Comparison of ENCODE assay signal across 1 cellular context in the genomic region with DNA sequence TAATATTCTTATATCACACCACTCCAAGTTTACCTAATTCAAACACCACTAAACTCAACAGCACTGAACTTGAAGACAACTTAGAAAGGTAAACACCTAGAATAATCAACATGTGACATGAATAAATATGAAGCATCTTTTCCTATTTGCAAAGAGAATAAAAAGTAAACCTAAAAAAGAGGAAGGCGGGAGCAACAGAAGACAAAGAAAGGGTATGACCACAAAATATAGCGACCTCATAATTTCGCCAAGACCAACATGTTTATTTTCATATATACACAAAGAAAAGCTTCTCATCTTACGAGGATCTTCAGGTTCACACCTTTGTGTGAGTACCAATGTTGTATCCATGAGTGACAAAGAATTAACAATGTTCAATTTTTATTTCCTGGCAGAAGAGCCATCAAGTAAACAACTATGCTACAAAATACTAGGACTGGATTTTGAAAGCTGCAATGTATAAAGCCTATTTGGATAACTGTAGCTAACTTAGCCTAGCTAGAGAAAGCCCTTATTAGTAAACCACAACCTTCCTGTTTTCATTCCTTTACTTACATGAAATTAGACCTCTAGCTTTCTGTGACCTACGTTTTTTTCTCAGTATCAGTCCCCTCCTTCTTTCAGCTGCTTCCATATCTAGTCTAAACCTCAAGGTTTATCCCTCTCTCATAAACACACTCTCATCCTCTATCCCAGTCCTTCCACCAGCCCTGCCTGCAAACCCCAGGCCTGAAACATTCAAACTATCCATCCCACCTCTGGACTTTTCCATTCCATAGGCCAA.
TF ChIP-seq lines count a peak whose summit lies in the region.

No MANE protein-coding gene starts in this region.

TF ChIP-seq in GM12878, 131 proteins besides CTCF, POLR2A, EP300 and RAD21:
- TF ChIP-seq RUNX3 (IDR thresholded peaks at IDR 0.05; ENCODE audit: low read length) (peak; percentile 77), SREBF1 (IDR thresholded peaks at IDR 0.05; ENCODE audit: low read length) (no peak), FOXM1 (IDR thresholded peaks at IDR 0.05; ENCODE audit: low read depth, low read length) (no peak), NBN (IDR thresholded peaks at IDR 0.05) (peak; percentile 18; the same call in 1 of the 2 replicates), PAX5 (IDR thresholded peaks at IDR 0.05; ENCODE audit: borderline replicate concordance, low read depth, low read length) (no peak), HDAC6 (IDR thresholded peaks at IDR 0.05; ENCODE audit: unreplicated experiment) (no peak), YBX1 (IDR thresholded peaks at IDR 0.05) (no peak), SPI1 (IDR thresholded peaks at IDR 0.05; ENCODE audit: borderline replicate concordance, insufficient read depth, low read depth, low read length) (peak; percentile 45; the same call in 1 of the 2 replicates), CBX3 (IDR thresholded peaks at IDR 0.05; ENCODE audit: borderline replicate concordance, low read depth) (no peak), PML (IDR thresholded peaks at IDR 0.05; ENCODE audit: low read length) (no peak), MTA2 (IDR thresholded peaks at IDR 0.05; ENCODE audit: low read depth) (peak; percentile 79), RAD51 (IDR thresholded peaks at IDR 0.05) (no peak), IKZF2 (IDR thresholded peaks at IDR 0.05) (peak; percentile 50 to 56; a peak in 2 of 4 replicates), BCL11A (IDR thresholded peaks at IDR 0.05; ENCODE audit: low read depth, low read length) (0 out of 2 replicates have a peak, but pooled peaks have one; percentile 7), CBFB (IDR thresholded peaks at IDR 0.05; ENCODE audit: low read depth) (peak; percentile 26; the same call in 1 of the 2 replicates), IKZF1 (conservative IDR thresholded peaks at IDR 0.05) (peak; percentile 39; the same call in 1 of the 2 replicates), ZZZ3 (IDR thresholded peaks at IDR 0.05; ENCODE audit: control insufficient read depth, insufficient read length, low read depth) (no peak), MYC (IDR thresholded peaks at IDR 0.05; ENCODE audit: insufficient read depth, insufficient read length, insufficient replicate concordance, low read length, severe bottlenecking) (no peak), ZNF384 (IDR thresholded peaks at IDR 0.05; ENCODE audit: borderline replicate concordance, low read depth, low read length) (peak; percentile 15; the same call in 1 of the 2 replicates), WRNIP1 (IDR thresholded peaks at IDR 0.05; ENCODE audit: borderline replicate concordance, low read depth, low read length) (no peak)
- TF ChIP-seq, protein P1, sequence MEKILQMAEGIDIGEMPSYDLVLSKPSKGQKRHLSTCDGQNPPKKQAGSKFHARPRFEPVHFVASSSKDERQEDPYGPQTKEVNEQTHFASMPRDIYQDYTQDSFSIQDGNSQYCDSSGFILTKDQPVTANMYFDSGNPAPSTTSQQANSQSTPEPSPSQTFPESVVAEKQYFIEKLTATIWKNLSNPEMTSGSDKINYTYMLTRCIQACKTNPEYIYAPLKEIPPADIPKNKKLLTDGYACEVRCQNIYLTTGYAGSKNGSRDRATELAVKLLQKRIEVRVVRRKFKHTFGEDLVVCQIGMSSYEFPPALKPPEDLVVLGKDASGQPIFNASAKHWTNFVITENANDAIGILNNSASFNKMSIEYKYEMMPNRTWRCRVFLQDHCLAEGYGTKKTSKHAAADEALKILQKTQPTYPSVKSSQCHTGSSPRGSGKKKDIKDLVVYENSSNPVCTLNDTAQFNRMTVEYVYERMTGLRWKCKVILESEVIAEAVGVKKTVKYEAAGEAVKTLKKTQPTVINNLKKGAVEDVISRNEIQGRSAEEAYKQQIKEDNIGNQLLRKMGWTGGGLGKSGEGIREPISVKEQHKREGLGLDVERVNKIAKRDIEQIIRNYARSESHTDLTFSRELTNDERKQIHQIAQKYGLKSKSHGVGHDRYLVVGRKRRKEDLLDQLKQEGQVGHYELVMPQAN (conservative IDR thresholded peaks at IDR 0.05), result no peak
- TF ChIP-seq, protein P2, sequence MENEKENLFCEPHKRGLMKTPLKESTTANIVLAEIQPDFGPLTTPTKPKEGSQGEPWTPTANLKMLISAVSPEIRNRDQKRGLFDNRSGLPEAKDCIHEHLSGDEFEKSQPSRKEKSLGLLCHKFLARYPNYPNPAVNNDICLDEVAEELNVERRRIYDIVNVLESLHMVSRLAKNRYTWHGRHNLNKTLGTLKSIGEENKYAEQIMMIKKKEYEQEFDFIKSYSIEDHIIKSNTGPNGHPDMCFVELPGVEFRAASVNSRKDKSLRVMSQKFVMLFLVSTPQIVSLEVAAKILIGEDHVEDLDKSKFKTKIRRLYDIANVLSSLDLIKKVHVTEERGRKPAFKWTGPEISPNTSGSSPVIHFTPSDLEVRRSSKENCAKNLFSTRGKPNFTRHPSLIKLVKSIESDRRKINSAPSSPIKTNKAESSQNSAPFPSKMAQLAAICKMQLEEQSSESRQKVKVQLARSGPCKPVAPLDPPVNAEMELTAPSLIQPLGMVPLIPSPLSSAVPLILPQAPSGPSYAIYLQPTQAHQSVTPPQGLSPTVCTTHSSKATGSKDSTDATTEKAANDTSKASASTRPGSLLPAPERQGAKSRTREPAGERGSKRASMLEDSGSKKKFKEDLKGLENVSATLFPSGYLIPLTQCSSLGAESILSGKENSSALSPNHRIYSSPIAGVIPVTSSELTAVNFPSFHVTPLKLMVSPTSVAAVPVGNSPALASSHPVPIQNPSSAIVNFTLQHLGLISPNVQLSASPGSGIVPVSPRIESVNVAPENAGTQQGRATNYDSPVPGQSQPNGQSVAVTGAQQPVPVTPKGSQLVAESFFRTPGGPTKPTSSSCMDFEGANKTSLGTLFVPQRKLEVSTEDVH (IDR thresholded peaks at IDR 0.05; ENCODE audit: low read depth, partially characterized antibody), result no peak
- TF ChIP-seq, protein P3, sequence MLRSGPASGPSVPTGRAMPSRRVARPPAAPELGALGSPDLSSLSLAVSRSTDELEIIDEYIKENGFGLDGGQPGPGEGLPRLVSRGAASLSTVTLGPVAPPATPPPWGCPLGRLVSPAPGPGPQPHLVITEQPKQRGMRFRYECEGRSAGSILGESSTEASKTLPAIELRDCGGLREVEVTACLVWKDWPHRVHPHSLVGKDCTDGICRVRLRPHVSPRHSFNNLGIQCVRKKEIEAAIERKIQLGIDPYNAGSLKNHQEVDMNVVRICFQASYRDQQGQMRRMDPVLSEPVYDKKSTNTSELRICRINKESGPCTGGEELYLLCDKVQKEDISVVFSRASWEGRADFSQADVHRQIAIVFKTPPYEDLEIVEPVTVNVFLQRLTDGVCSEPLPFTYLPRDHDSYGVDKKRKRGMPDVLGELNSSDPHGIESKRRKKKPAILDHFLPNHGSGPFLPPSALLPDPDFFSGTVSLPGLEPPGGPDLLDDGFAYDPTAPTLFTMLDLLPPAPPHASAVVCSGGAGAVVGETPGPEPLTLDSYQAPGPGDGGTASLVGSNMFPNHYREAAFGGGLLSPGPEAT (IDR thresholded peaks at IDR 0.05; ENCODE audit: low read depth), result 0 out of 2 replicates have a peak, but pooled peaks have one; percentile 46
- TF ChIP-seq, protein P4, sequence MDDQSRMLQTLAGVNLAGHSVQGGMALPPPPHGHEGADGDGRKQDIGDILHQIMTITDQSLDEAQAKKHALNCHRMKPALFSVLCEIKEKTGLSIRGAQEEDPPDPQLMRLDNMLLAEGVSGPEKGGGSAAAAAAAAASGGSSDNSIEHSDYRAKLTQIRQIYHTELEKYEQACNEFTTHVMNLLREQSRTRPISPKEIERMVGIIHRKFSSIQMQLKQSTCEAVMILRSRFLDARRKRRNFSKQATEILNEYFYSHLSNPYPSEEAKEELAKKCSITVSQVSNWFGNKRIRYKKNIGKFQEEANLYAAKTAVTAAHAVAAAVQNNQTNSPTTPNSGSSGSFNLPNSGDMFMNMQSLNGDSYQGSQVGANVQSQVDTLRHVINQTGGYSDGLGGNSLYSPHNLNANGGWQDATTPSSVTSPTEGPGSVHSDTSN (IDR thresholded peaks at IDR 0.05; ENCODE audit: insufficient replicate concordance, low read depth, low read length), result no peak
